Comparison of ENCODE assay signal across 8 cellular contexts in the genomic region with DNA sequence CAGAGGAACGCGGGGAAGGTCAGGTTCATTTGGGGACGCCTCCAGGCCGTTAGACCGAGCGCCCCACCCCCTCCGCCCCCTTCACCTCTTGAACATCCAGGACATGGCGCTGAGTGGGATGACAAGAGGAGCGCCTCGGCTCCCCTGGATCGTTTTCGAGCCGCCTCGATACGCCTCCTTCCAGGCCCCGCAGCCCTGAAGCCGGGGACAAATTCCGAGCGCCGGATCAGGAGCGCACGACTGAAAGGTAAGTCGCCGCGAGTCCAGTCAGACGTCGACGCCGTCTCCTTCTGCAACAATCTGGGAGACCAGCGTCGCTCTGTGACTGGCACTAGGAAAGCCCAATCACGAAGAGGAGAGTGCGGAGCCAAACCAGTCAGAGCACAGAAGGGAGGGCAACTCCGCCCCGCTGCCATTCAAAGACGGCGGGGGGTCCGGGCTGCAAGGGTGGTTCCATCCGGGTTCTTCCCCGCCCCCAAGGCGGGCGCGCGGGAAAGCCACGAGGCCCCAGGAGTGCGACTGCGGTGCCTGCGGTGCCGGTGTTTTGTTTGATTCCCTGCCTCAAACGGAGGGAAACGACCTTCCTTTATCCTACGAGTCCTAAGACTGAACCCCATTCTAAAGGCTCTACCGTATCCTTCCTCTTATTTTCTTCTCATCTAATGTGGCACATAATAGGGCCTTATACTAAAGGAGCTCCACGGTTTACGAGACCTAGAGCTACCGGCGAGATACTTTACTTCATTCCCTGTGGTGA. TPM values are rescaled to one million over a fixed set of nuclear protein-coding genes. Genes with fewer than 3 reads are reported as not detected.
DNase-seq lines count a peak whose midpoint lies in the region; ATAC-seq, FAIRE-seq and TF ChIP-seq lines count a peak whose summit lies in the region.

A gene with protein sequence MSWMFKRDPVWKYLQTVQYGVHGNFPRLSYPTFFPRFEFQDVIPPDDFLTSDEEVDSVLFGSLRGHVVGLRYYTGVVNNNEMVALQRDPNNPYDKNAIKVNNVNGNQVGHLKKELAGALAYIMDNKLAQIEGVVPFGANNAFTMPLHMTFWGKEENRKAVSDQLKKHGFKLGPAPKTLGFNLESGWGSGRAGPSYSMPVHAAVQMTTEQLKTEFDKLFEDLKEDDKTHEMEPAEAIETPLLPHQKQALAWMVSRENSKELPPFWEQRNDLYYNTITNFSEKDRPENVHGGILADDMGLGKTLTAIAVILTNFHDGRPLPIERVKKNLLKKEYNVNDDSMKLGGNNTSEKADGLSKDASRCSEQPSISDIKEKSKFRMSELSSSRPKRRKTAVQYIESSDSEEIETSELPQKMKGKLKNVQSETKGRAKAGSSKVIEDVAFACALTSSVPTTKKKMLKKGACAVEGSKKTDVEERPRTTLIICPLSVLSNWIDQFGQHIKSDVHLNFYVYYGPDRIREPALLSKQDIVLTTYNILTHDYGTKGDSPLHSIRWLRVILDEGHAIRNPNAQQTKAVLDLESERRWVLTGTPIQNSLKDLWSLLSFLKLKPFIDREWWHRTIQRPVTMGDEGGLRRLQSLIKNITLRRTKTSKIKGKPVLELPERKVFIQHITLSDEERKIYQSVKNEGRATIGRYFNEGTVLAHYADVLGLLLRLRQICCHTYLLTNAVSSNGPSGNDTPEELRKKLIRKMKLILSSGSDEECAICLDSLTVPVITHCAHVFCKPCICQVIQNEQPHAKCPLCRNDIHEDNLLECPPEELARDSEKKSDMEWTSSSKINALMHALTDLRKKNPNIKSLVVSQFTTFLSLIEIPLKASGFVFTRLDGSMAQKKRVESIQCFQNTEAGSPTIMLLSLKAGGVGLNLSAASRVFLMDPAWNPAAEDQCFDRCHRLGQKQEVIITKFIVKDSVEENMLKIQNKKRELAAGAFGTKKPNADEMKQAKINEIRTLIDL (minus strand): TSS at position 302 of the 757 bp plus-strand sequence. CDS start 197 bp downstream, at position 105.

- H3K18ac ChIP-seq in IMR-90 (ENCODE audit: low read depth, low read length), result peak within 1 kb of the TSS; percentile 63

- POLR2A ChIA-PET in IMR-90 (lab: Charles Lee; ENCODE audit: unreplicated experiment), result no interaction called here

- peak within 1 kb of the TSS; percentile 90; the same call in 2 of the 3 replicates for H2BK15ac ChIP-seq in IMR-90 (ENCODE audit: low read depth, low read length)

- H3K14ac ChIP-seq in IMR-90 (replicated peaks; ENCODE audit: low read depth, low read length), result peak within 1 kb of the TSS; percentile 50

- no peaks in the 10 kb centered on the region for H3K9me1 ChIP-seq in IMR-90 (ENCODE audit: insufficient read depth, low read length)

- H3K4ac ChIP-seq in IMR-90 (ENCODE audit: low read depth, low read length), result peak within 1 kb of the TSS; percentile 65

- peak within 1 kb of the TSS; percentile 49 for H3K56ac ChIP-seq in IMR-90 (ENCODE audit: extremely low read depth, insufficient read depth, low read length)

- CTCF ChIA-PET in IMR-90 (lab: Yijun Ruan, JAX), result no interaction called here

- TF ChIP-seq CTCF in D721Med (IDR thresholded peaks at IDR 0.05; ENCODE audit: insufficient read depth, missing control alignments) (no peak), IMR-90 (conservative IDR thresholded peaks at IDR 0.05; ENCODE audit: low read depth, low read length) (no peak)

- H3K36me3 ChIP-seq in IMR-90 (ENCODE audit: control insufficient read depth, insufficient read depth, low read length) (peaks cover 3% of the 10 kb centered on the region), mucosa of rectum (ENCODE audit: control insufficient read depth in 2 of 2, insufficient read depth in 2 of 2, low read length in 2 of 2) (no peaks in the 10 kb centered on the region)

- 0 out of 2 replicates have a peak, but pooled peaks cover 2% of the 10 kb centered on the region for H3K4me1 ChIP-seq in IMR-90 (ENCODE audit: control insufficient read depth, insufficient read depth, low read length)
- H3K4me1 ChIP-seq in mucosa of rectum (ENCODE audit: control insufficient read depth in 2 of 2, insufficient read depth in 2 of 2, low read length in 2 of 2), result peaks cover 3% of the 10 kb centered on the region in 2 donors

- H2BK20ac ChIP-seq in IMR-90 (ENCODE audit: low read depth, low read length), result peak within 1 kb of the TSS; percentile 48; the same call in 1 of the 2 replicates

- peak; percentile 98 for ATAC-seq in GM21526 (IDR thresholded peaks at IDR 0.05; ENCODE audit: low FRiP score, unreplicated experiment)
- ATAC-seq in IMR-90 (ENCODE audit: low read depth), result peak; percentile 100

- no peaks in the 10 kb centered on the region; the same call in 1 of the 2 replicates for H4K20me1 ChIP-seq in IMR-90 (ENCODE audit: insufficient read depth, low read length)

- no TSS peak for BruUV-seq in IMR-90 (replicated peaks; lab: Mats Ljungman, UMichigan)

- H3K9ac ChIP-seq in IMR-90 (ENCODE audit: low read depth, low read length), result peak within 1 kb of the TSS; percentile 66
- H3K9ac ChIP-seq in mucosa of rectum (ENCODE audit: low read depth in 1 of 2, low read length in 2 of 2), result peak within 1 kb of the TSS; percentile 26 to 67

- H3K9me3 ChIP-seq in IMR-90 (ENCODE audit: control insufficient read depth, insufficient read depth, low read length) (no peaks in the 10 kb centered on the region), mucosa of rectum (ENCODE audit: control insufficient read depth in 2 of 2, low read length in 2 of 2) (no peaks in the 10 kb centered on the region)

- H3K27me3 ChIP-seq in IMR-90 (ENCODE audit: control insufficient read depth, insufficient read depth, low read length), result no peaks in the 10 kb centered on the region
- no peaks in the 10 kb centered on the region for H3K27me3 ChIP-seq in mucosa of rectum (ENCODE audit: control insufficient read depth in 2 of 2, insufficient read depth in 2 of 2, low read length in 2 of 2)

- peaks cover 17 to 28% of the 10 kb centered on the region in 2 experiments for H3K79me1 ChIP-seq in IMR-90 (ENCODE audit: low read depth in 1 of 2, low read length in 2 of 2)

- H4K91ac ChIP-seq in IMR-90 (ENCODE audit: insufficient read depth, low read depth, low read length), result peak within 1 kb of the TSS; percentile 78

- H2AK9ac ChIP-seq in IMR-90 (replicated peaks; ENCODE audit: low read depth, low read length, poor library complexity), result peak within 1 kb of the TSS; percentile 70

- 5% methylated on average over 37 of the region's 57 CpGs; no CpG with 5 or more reads in 1 of the 2 experiments for WGBS in IMR-90 (ENCODE audit: extremely low coverage in 2 of 2, insufficient read length in 1 of 2), 2 experiments

- TF ChIP-seq POLR2A in IMR-90 (IDR thresholded peaks at IDR 0.05; ENCODE audit: low read depth, low read length) (0 out of 2 replicates have a peak, but pooled peaks have one; percentile 39), erythroblast (IDR thresholded peaks at IDR 0.05; ENCODE audit: low read length) (peak; percentile 78)

- intact Hi-C loops in IMR-90 (cut with micrococcal nuclease), result no loop called here

- no peak for FAIRE-seq in D721Med (lab: Jason Lieb, UNC)

- peak within 1 kb of the TSS; percentile 59 for H2BK120ac ChIP-seq in IMR-90 (ENCODE audit: low read depth, low read length)

- peak within 1 kb of the TSS; percentile 91 to 94 for H4K8ac ChIP-seq in IMR-90 (ENCODE audit: low read depth in 2 of 2, low read length in 2 of 2)

- H2AK5ac ChIP-seq in IMR-90 (ENCODE audit: low read depth, low read length), result peak within 1 kb of the TSS; percentile 24; the same call in 1 of the 2 replicates

- no peak for TF ChIP-seq RAD21 in IMR-90 (IDR thresholded peaks at IDR 0.05; ENCODE audit: low read length)

- in situ Hi-C loops in IMR-90 (cut with MboI; ENCODE audit: low sequenced_read_pairs), result no loop called here

- H3K4me3 ChIP-seq in IMR-90 (ENCODE audit: insufficient read depth, low read depth, low read length) (peak within 1 kb of the TSS; percentile 79), mucosa of rectum (ENCODE audit: low read length in 2 of 2) (peak within 1 kb of the TSS; percentile 85 to 90)

- peak within 1 kb of the TSS; percentile 68 for H3K27ac ChIP-seq in IMR-90 (ENCODE audit: insufficient read depth, low read length)
- peak within 1 kb of the TSS in 1 of 2 donors; percentile 38 for H3K27ac ChIP-seq in mucosa of rectum (ENCODE audit: low read depth in 2 of 2, low read length in 2 of 2)

- peak within 1 kb of the TSS; percentile 55 for H2BK5ac ChIP-seq in IMR-90 (ENCODE audit: low read depth, low read length, poor library complexity, severe bottlenecking)

- dilution Hi-C loops in IMR-90 (cut with HindIII; ENCODE audit: low sequenced_read_pairs, unreplicated experiment), result no loop called here

- DNase-seq in D721Med (ENCODE audit: insufficient read length, low spot score) (peak; percentile 83), IMR-90 (peak; percentile 98), OCI-M2 (lab: John Stamatoyannopoulos, UW; ENCODE audit: unreplicated experiment) (peak; percentile 78), erythroblast (lab: John Stamatoyannopoulos, UW) (peak; percentile 95 to 97)
- DNase-seq in activated T-cell treated with anti-CD3 and anti-CD28 coated beads, Interleukin-2, amount 50 U/mL, for 1 hour, result peak; percentile 89
- DNase-seq in stimulated activated CD8-positive, alpha-beta memory T cell treated with anti-CD3 and anti-CD28 coated beads, Interleukin-4, amount 100 ng/mL, for 48 hours, result peak; percentile 91

- H2AFZ ChIP-seq in IMR-90 (replicated peaks; ENCODE audit: low read length, poor library complexity), result peak within 1 kb of the TSS; percentile 95

- peak within 1 kb of the TSS; percentile 94 for H4K5ac ChIP-seq in IMR-90 (ENCODE audit: low read depth, low read length)

- peak within 1 kb of the TSS; percentile 84 for H3K23ac ChIP-seq in IMR-90 (ENCODE audit: low read depth, low read length)

- H3K4me2 ChIP-seq in IMR-90 (ENCODE audit: low read depth, low read length), result peak within 1 kb of the TSS; percentile 96

TF ChIP-seq in IMR-90, 13 proteins besides CTCF, POLR2A, EP300 and RAD21 (continues in another document):
- TF ChIP-seq, protein P1, sequence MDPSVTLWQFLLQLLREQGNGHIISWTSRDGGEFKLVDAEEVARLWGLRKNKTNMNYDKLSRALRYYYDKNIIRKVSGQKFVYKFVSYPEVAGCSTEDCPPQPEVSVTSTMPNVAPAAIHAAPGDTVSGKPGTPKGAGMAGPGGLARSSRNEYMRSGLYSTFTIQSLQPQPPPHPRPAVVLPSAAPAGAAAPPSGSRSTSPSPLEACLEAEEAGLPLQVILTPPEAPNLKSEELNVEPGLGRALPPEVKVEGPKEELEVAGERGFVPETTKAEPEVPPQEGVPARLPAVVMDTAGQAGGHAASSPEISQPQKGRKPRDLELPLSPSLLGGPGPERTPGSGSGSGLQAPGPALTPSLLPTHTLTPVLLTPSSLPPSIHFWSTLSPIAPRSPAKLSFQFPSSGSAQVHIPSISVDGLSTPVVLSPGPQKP (IDR thresholded peaks at IDR 0.05; ENCODE audit: borderline replicate concordance, low read depth, low read length), result no peak
- TF ChIP-seq FOS (IDR thresholded peaks at IDR 0.05; ENCODE audit: low read depth, low read length), result peak; percentile 83
- peak; percentile 65; the same call in 1 of the 2 replicates for TF ChIP-seq MAZ (IDR thresholded peaks at IDR 0.05; ENCODE audit: borderline replicate concordance, low read depth, low read length)
- TF ChIP-seq CEBPB (IDR thresholded peaks at IDR 0.05; ENCODE audit: low read depth, low read length), result peak; percentile 29; the same call in 1 of the 2 replicates

RNA-seq across cellular contexts. Expression of the gene that starts here (rescaled TPM):
- 39.1 and 48.0 TPM in 2 replicates for total RNA-seq in IMR-90 (2012; rRNA removed)
- polyA plus RNA-seq in IMR-90 (2012; rRNA removed), result 10.5 and 12.6 TPM in 2 replicates
- polyA plus RNA-seq in IMR-90 (2012; cell fraction: cytosol; rRNA removed), result 6.1 and 8.6 TPM in 2 replicates
- polyA plus RNA-seq in IMR-90 (2012; cell fraction: nucleus; rRNA removed; ENCODE audit: low replicate concordance), result 8.2 and 18.6 TPM in 2 replicates
